27 cellular contexts compared by ENCODE assay signal in genomic region chr21:36103434-36103833, GRCh38. TPM values are rescaled to one million over a fixed set of nuclear protein-coding genes. Genes with fewer than 3 reads are reported as not detected.
"Had no signal": no experiment of that assay in that cellular context is flagged by ENCODE, and none has a peak within 500 bp of the region (broad histone marks: within the 10 kb centered on the region; RNA-seq: fewer than 3 reads in every experiment).

No MANE protein-coding gene starts in this region.

- H3K36me3 ChIP-seq: esophagus muscularis mucosa, heart right ventricle, ovary, sigmoid colon, WERI-Rb-1 had no signal

- H3K27me3 ChIP-seq: ovary had no signal

- H3K9me3 ChIP-seq: esophagus muscularis mucosa, heart right ventricle, ovary, sigmoid colon had no signal

- H3K27ac Mint-ChIP-seq: activated CD4-positive, alpha-beta T cell treated with anti-CD3 and anti-CD28 coated beads, Interleukin-2, amount 10 ng/mL, durations not matched to agents 7 days and 5 days; activated CD8-positive, alpha-beta T cell treated with anti-CD3 and anti-CD28 coated beads for 36 hours; activated T-helper 17 cell treated with anti-CD3 and anti-CD28 coated beads, Interleukin-2, amount 50 U/mL, for 72 hours; naive thymus-derived CD4-positive, alpha-beta T cell; progenitor cell of endocrine pancreas; stimulated activated memory B cell treated with anti-CD40 and anti-IgM and Interleukin-4, amounts not matched to agents 10 μg/mL and 1 μg/mL and 100 μg/mL, for 72 hours; T-helper 17 cell had no signal

- H3K27ac ChIP-seq: esophagus muscularis mucosa, heart right ventricle, ovary, sigmoid colon had no signal

- H3K4me1 Mint-ChIP-seq: activated T-helper 17 cell treated with anti-CD3 and anti-CD28 coated beads, Interleukin-2, amount 50 U/mL, for 72 hours had no signal

- DNase-seq: activated CD4-positive, alpha-beta T cell treated with anti-CD3 and anti-CD28 coated beads, Interleukin-2, amount 10 ng/mL, durations not matched to agents 7 days and 5 days; activated CD4-positive, CD25-positive, alpha-beta regulatory T cell treated with anti-CD3 and anti-CD28 coated beads, Interleukin-2, amount 50 U/mL, for 72 hours; activated CD8-positive, alpha-beta T cell treated with anti-CD3 and anti-CD28 coated beads for 36 hours; activated gamma-delta T cell treated with Interleukin-2 at 50 U/mL for 16 hours; activated naive CD4-positive, alpha-beta T cell treated with anti-CD3 and anti-CD28 coated beads, Interleukin-2, amount 50 U/mL, for 16 hours; activated T-cell treated with anti-CD3 and anti-CD28 coated beads, Interleukin-2, amount 50 U/mL, for 4 hours; amygdala; caudate nucleus; cortex of kidney; foreskin melanocyte; heart right ventricle; left cardiac atrium; midbrain; naive thymus-derived CD4-positive, alpha-beta T cell; ovary; sigmoid colon; small intestine; stimulated activated CD4-positive, alpha-beta T cell treated with anti-CD3 and anti-CD28 coated beads, Interleukin-4, amount 100 ng/mL, for 24 hours; stimulated activated naive CD8-positive, alpha-beta T cell treated with anti-CD3 and anti-CD28 coated beads, Interleukin-15, amount 100 ng/mL, for 72 hours; substantia nigra; T-helper 17 cell; T1000; WERI-Rb-1 had no signal

- ATAC-seq: activated CD8-positive, alpha-beta T cell treated with anti-CD3 and anti-CD28 coated beads for 36 hours; heart right ventricle; naive thymus-derived CD4-positive, alpha-beta T cell; stimulated activated memory B cell treated with anti-CD40 and anti-IgM and Interleukin-4, amounts not matched to agents 10 μg/mL and 1 μg/mL and 100 μg/mL, for 72 hours; stimulated activated naive CD8-positive, alpha-beta T cell treated with anti-CD3 and anti-CD28 coated beads, Interleukin-15, amount 100 ng/mL, for 72 hours; T-helper 17 cell had no signal

- H3K36me3 Mint-ChIP-seq: stimulated activated memory B cell treated with anti-CD40 and anti-IgM and Interleukin-4, amounts not matched to agents 10 μg/mL and 1 μg/mL and 100 μg/mL, for 72 hours had no signal

- H3K9me3 Mint-ChIP-seq: activated CD8-positive, alpha-beta T cell treated with anti-CD3 and anti-CD28 coated beads for 36 hours; activated T-cell treated with anti-CD3 and anti-CD28 coated beads, Interleukin-2, amount 50 U/mL, for 4 hours; activated T-helper 17 cell treated with anti-CD3 and anti-CD28 coated beads, Interleukin-2, amount 50 U/mL, for 72 hours; stimulated activated memory B cell treated with anti-CD40 and anti-IgM and Interleukin-4, amounts not matched to agents 10 μg/mL and 1 μg/mL and 100 μg/mL, for 72 hours; stimulated activated naive CD8-positive, alpha-beta T cell treated with anti-CD3 and anti-CD28 coated beads, Interleukin-15, amount 100 ng/mL, for 72 hours had no signal

- H3K4me3 ChIP-seq: esophagus muscularis mucosa, heart right ventricle, ovary, sigmoid colon had no signal

- H3K4me3 Mint-ChIP-seq: activated CD4-positive, alpha-beta T cell treated with anti-CD3 and anti-CD28 coated beads, Interleukin-2, amount 10 ng/mL, durations not matched to agents 7 days and 5 days; activated CD8-positive, alpha-beta T cell treated with anti-CD3 and anti-CD28 coated beads for 36 hours; activated T-cell treated with anti-CD3 and anti-CD28 coated beads, Interleukin-2, amount 50 U/mL, for 4 hours; stimulated activated memory B cell treated with anti-CD40 and anti-IgM and Interleukin-4, amounts not matched to agents 10 μg/mL and 1 μg/mL and 100 μg/mL, for 72 hours; T-helper 17 cell had no signal

RNA-seq across cellular contexts. Expression of gene CBR3, which starts 31.4 kb away (rescaled TPM):
- total RNA-seq: progenitor cell of endocrine pancreas had no signal
